Comparison of ENCODE assay signal across 15 cellular contexts in the genomic region with DNA sequence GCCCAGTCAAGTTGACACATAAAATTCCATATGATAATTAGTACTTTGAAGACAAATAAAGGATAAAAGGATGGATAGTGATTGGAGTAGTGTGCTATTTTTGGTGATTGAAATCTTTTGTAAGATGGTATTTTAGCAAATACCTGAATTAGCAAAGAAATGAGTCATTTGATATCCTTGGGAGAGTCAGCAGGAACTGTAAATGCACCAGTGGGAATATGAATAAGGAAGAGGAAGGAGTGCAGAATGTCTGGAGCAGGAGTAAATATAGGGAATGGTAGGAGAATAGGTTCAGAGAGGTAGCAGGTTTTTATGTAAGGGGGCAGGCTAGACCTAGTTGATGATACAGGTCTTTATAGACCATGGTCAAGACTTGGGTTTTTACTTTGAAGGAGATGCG.
"Had no signal": no experiment of that assay in that cellular context is flagged by ENCODE, and none has a peak within 500 bp of the region (broad histone marks: within the 10 kb centered on the region; RNA-seq: fewer than 3 reads in every experiment).

No MANE protein-coding gene starts in this region.

- DNase-seq: activated B cell treated with CpG ODN at 0.5 μM for 24 hours; activated CD4-positive, alpha-beta T cell treated with anti-CD3 and anti-CD28 coated beads for 48 hours; activated CD8-positive, alpha-beta memory T cell treated with anti-CD3 and anti-CD28 coated beads for 24 hours; activated naive CD8-positive, alpha-beta T cell treated with anti-CD3 and anti-CD28 coated beads for 36 hours; amygdala; effector memory CD4-positive, alpha-beta T cell; mammary epithelial cell; naive B cell; pancreas; stimulated activated CD4-positive, alpha-beta T cell treated with anti-CD3 and anti-CD28 coated beads, Interleukin-15, amount 100 ng/mL, for 24 hours; stimulated activated CD4-positive, alpha-beta T cell treated with anti-CD3 and anti-CD28 coated beads, Interleukin-4, amount 100 ng/mL, for 1 hour; stimulated activated naive B cell treated with anti-CD40 and anti-IgM and Interleukin-4, amounts not matched to agents 10 μg/mL and 1 μg/mL and 100 μg/mL, for 72 hours; T-helper 2 cell had no signal

- H3K4me2 ChIP-seq: neural progenitor cell had no signal

- H3K9ac ChIP-seq: neural progenitor cell had no signal

- H3K9me3 ChIP-seq: pancreas had no signal

- H2AFZ ChIP-seq: neural progenitor cell had no signal

- H3K4me3 ChIP-seq: neural progenitor cell, pancreas had no signal

- H3K27me3 ChIP-seq: neural progenitor cell, pancreas had no signal

- H3K4me1 ChIP-seq: neural progenitor cell, pancreas had no signal

- ATAC-seq: left lobe of liver; pancreas; stimulated activated naive B cell treated with anti-CD40 and anti-IgM and Interleukin-4, amounts not matched to agents 10 μg/mL and 1 μg/mL and 100 μg/mL, for 72 hours had no signal

- H3K36me3 ChIP-seq: neural progenitor cell, pancreas had no signal

- H3K27ac ChIP-seq: neural progenitor cell, pancreas had no signal
